28 cellular contexts compared by ENCODE assay signal in the genomic region with DNA sequence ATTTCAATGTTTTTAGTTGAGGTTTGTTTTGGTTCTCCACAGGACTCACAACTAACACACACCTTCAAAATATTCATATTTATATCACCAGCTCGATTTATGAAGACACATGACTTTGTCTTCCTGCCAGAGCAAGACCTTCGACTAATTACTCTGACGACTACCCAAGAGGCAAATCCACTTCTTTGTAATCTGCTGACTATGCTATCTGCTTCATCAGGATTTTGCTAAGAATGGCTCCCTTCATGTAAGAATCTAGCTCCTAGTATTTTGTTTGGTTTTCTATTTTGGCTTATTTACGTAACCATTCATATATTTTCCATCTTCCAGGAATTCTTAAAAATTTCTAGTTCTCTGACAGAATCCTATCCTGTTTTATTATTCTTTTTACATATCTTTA.
"Had no signal": no experiment of that assay in that cellular context is flagged by ENCODE, and none has a peak within 500 bp of the region (broad histone marks: within the 10 kb centered on the region; RNA-seq: fewer than 3 reads in every experiment).

No MANE protein-coding gene starts in this region.

- H3K36me3 ChIP-seq: colonic mucosa had no signal

- H3K27ac ChIP-seq: body of pancreas, colonic mucosa, gastrocnemius medialis, heart left ventricle, WERI-Rb-1 had no signal

- H3K4me3 ChIP-seq: body of pancreas, colonic mucosa, gastrocnemius medialis, heart left ventricle had no signal

- H3K27me3 ChIP-seq: body of pancreas, colonic mucosa, gastrocnemius medialis, heart left ventricle had no signal

- ATAC-seq: activated CD4-positive, CD25-positive, alpha-beta regulatory T cell treated with anti-CD3 and anti-CD28 coated beads, Interleukin-2, amount 50 U/mL, for 24 hours; activated CD8-positive, alpha-beta T cell treated with anti-CD3 and anti-CD28 coated beads for 36 hours; activated T-cell treated with anti-CD3 and anti-CD28 coated beads, Interleukin-2, amount 50 U/mL, for 4 hours; activated T-helper 17 cell treated with anti-CD3 and anti-CD28 coated beads, Interleukin-2, amount 50 U/mL, for 72 hours; body of pancreas; esophagus mucosa; gastrocnemius medialis; heart left ventricle; T-cell had no signal

- H3K9me3 ChIP-seq: body of pancreas, colonic mucosa, gastrocnemius medialis, heart left ventricle had no signal

- DNase-seq: activated B cell treated with CpG ODN at 0.5 μM for 24 hours; activated CD4-positive, alpha-beta T cell treated with anti-CD3 and anti-CD28 coated beads for 48 hours; activated CD4-positive, alpha-beta T cell treated with anti-CD3 and anti-CD28 coated beads, Interleukin-2, amount 50 U/mL, for 1 hour; activated CD4-positive, alpha-beta T cell treated with anti-CD3 and anti-CD28 coated beads, Interleukin-2, amount 50 U/mL, for 48 hours; activated CD8-positive, alpha-beta memory T cell treated with anti-CD3 and anti-CD28 coated beads for 24 hours; activated CD8-positive, alpha-beta T cell treated with anti-CD3 and anti-CD28 coated beads for 36 hours; activated effector memory CD4-positive, alpha-beta T cell treated with Interleukin-2 at 50 U/mL for 16 hours; activated gamma-delta T cell treated with Interleukin-2 at 50 U/mL for 16 hours; activated naive CD4-positive, alpha-beta T cell treated with anti-CD3 and anti-CD28 coated beads, Interleukin-2, amount 50 U/mL, for 16 hours; activated naive CD4-positive, alpha-beta T cell treated with Interleukin-2 at 50 U/mL for 16 hours; activated T-cell treated with anti-CD3 and anti-CD28 coated beads, Interleukin-2, amount 50 U/mL, for 4 hours; amygdala; aorta; body of pancreas; central memory CD4-positive, alpha-beta T cell; cerebellar nuclear complex; colonic mucosa; effector CD8-positive, alpha-beta T cell; foreskin fibroblast; gastrocnemius medialis; glutamatergic neuron; heart left ventricle; T-cell; T1000; WERI-Rb-1 had no signal

- H3K4me1 ChIP-seq: body of pancreas, colonic mucosa, gastrocnemius medialis had no signal
